19 cellular contexts compared by ENCODE assay signal in genomic region chr20:61757678-61758555, GRCh38.
A peak's percentile ranks its signal among the peaks of the same experiment; 100 is the strongest.
DNase-seq lines count a peak whose midpoint lies in the region; TF ChIP-seq lines count a peak whose summit lies in the region.
"Had no signal": no experiment of that assay in that cellular context is flagged by ENCODE, and none has a peak within 500 bp of the region (broad histone marks: within the 10 kb centered on the region; RNA-seq: fewer than 3 reads in every experiment).

No MANE protein-coding gene starts in this region.

- TF ChIP-seq EP300 in tibial nerve (IDR thresholded peaks at IDR 0.05) = no peak

- H3K27me3 Mint-ChIP-seq in endodermal cell (ENCODE audit: insufficient read depth) (peaks cover 7% of the 10 kb centered on the region), nephron progenitor cell (ENCODE audit: low read depth, poor library complexity) (peaks cover 19% of the 10 kb centered on the region)
- H3K27me3 Mint-ChIP-seq: activated CD4-positive, alpha-beta T cell treated with anti-CD3 and anti-CD28 coated beads, Interleukin-2, amount 10 ng/mL, durations not matched to agents 24 days and 14 days; CD8-positive, alpha-beta memory T cell had no signal

- H3K36me3 Mint-ChIP-seq in endodermal cell (ENCODE audit: low read depth) = no peaks in the 10 kb centered on the region
- no peaks in the 10 kb centered on the region for H3K36me3 Mint-ChIP-seq in nephron progenitor cell (ENCODE audit: low read depth)
- H3K36me3 Mint-ChIP-seq: CD8-positive, alpha-beta memory T cell; stimulated activated effector memory CD8-positive, alpha-beta T cell treated with anti-CD3 and anti-CD28 coated beads, Interleukin-12 subunit alpha, Interleukin-12 subunit beta, amount 100 ng/mL, for 72 hours had no signal

- WGBS in endodermal cell (ENCODE audit: insufficient coverage in 1 of 2, insufficient read length in 1 of 2), 2 experiments = 83 to 92% methylated on average over 19 to 25 of the region's 25 CpGs
- 85 to 87% methylated on average over 24 to 25 of the region's 25 CpGs for WGBS in tibial nerve, 2 donors

- no peak overlapping the region for H3K9ac ChIP-seq in BLaER1 treated with 17β-estradiol and CSF1 and Interleukin-3, amounts not matched to agents 10 nM and 100 nM
- H3K9ac ChIP-seq in endodermal cell (ENCODE audit: extremely low read depth, low read length, poor library complexity, severe bottlenecking) = no peak overlapping the region

- TF ChIP-seq POLR2A in tibial nerve (IDR thresholded peaks at IDR 0.05) = no peak

- H4K20me1 ChIP-seq in BLaER1 treated with 17β-estradiol and CSF1 and Interleukin-3, amounts not matched to agents 10 nM and 100 nM = peaks cover 0 to 34% (median 10%) of the 10 kb centered on the region in 11 experiments; a peak in 12 of 22 replicates

- H3K4me3 Mint-ChIP-seq in endodermal cell (no peak overlapping the region), nephron progenitor cell (no peak overlapping the region)
- H3K4me3 Mint-ChIP-seq: activated CD4-positive, alpha-beta T cell treated with anti-CD3 and anti-CD28 coated beads, Interleukin-2, amount 10 ng/mL, durations not matched to agents 24 days and 14 days; CD8-positive, alpha-beta memory T cell; stimulated activated effector memory CD8-positive, alpha-beta T cell treated with anti-CD3 and anti-CD28 coated beads, Interleukin-12 subunit alpha, Interleukin-12 subunit beta, amount 100 ng/mL, for 72 hours had no signal

- H3K4me1 ChIP-seq in BLaER1 treated with 17β-estradiol and CSF1 and Interleukin-3, amounts not matched to agents 10 nM and 100 nM = peaks cover 40 to 58% (median 49%) of the 10 kb centered on the region in 10 experiments
- H3K4me1 ChIP-seq in endodermal cell (ENCODE audit: control insufficient read depth, insufficient read depth, low read length) (no peaks in the 10 kb centered on the region), tibial nerve (peaks cover 0 to 6% (median 0%) of the 10 kb centered on the region in 4 donors)
- H3K4me1 ChIP-seq: transverse colon had no signal

- H3K9me3 Mint-ChIP-seq in endodermal cell (no peaks in the 10 kb centered on the region), nephron progenitor cell (no peaks in the 10 kb centered on the region)
- H3K9me3 Mint-ChIP-seq: activated CD4-positive, alpha-beta T cell treated with anti-CD3 and anti-CD28 coated beads, Interleukin-2, amount 10 ng/mL, durations not matched to agents 24 days and 14 days; stimulated activated effector memory CD8-positive, alpha-beta T cell treated with anti-CD3 and anti-CD28 coated beads, Interleukin-12 subunit alpha, Interleukin-12 subunit beta, amount 100 ng/mL, for 72 hours had no signal

- 0 out of 22 replicates have a peak, but pooled peaks cover 0 to under 1% (median 0%) of the 10 kb centered on the region in 11 experiments for H3K36me3 ChIP-seq in BLaER1 treated with 17β-estradiol and CSF1 and Interleukin-3, amounts not matched to agents 10 nM and 100 nM
- H3K36me3 ChIP-seq in endodermal cell (ENCODE audit: control insufficient read depth, insufficient read depth, low read length) = no peaks in the 10 kb centered on the region
- H3K36me3 ChIP-seq in tibial nerve = no peaks in the 10 kb centered on the region
- H3K36me3 ChIP-seq: transverse colon had no signal

- TF ChIP-seq CTCF in endodermal cell (conservative IDR thresholded peaks at IDR 0.05) (no peak), nephron progenitor cell (IDR thresholded peaks at IDR 0.05) (no peak), tibial nerve (IDR thresholded peaks at IDR 0.05) (no peak), coronary artery (IDR thresholded peaks at IDR 0.05) (no peak)

- H3K27ac Mint-ChIP-seq in endodermal cell = no peak overlapping the region
- H3K27ac Mint-ChIP-seq in nephron progenitor cell = peak overlapping the region; percentile 61
- H3K27ac Mint-ChIP-seq: activated CD4-positive, alpha-beta T cell treated with anti-CD3 and anti-CD28 coated beads, Interleukin-2, amount 10 ng/mL, durations not matched to agents 24 days and 14 days; CD8-positive, alpha-beta memory T cell; stimulated activated effector memory CD8-positive, alpha-beta T cell treated with anti-CD3 and anti-CD28 coated beads, Interleukin-12 subunit alpha, Interleukin-12 subunit beta, amount 100 ng/mL, for 72 hours had no signal

- H3K9me3 ChIP-seq in BLaER1 treated with 17β-estradiol and CSF1 and Interleukin-3, amounts not matched to agents 10 nM and 100 nM (replicated peaks in 1 of 11) = no peaks in the 10 kb centered on the region
- H3K9me3 ChIP-seq in endodermal cell (ENCODE audit: control insufficient read depth, low read length) = no peaks in the 10 kb centered on the region
- H3K9me3 ChIP-seq in tibial nerve = no peaks in the 10 kb centered on the region
- H3K9me3 ChIP-seq: transverse colon had no signal

- no peaks in the 10 kb centered on the region for H3K27me3 ChIP-seq in BLaER1 treated with 17β-estradiol and CSF1 and Interleukin-3, amounts not matched to agents 10 nM and 100 nM
- no peaks in the 10 kb centered on the region for H3K27me3 ChIP-seq in endodermal cell (ENCODE audit: control insufficient read depth, insufficient read depth, low read length, poor library complexity, severe bottlenecking)
- H3K27me3 ChIP-seq in tibial nerve = no peaks in the 10 kb centered on the region
- H3K27me3 ChIP-seq: transverse colon had no signal

- H3K4me2 ChIP-seq in BLaER1 treated with 17β-estradiol and CSF1 and Interleukin-3, amounts not matched to agents 10 nM and 100 nM = peak overlapping the region; percentile 17 to 59 (median 46); a peak in 21 of 22 replicates
- H3K4me2 ChIP-seq: smooth muscle cell had no signal

- no peak overlapping the region for H3K27ac ChIP-seq in BLaER1 treated with 17β-estradiol and CSF1 and Interleukin-3, amounts not matched to agents 10 nM and 100 nM
- H3K27ac ChIP-seq in endodermal cell (ENCODE audit: low read depth, low read length) (no peak overlapping the region), tibial nerve (no peak overlapping the region), coronary artery (no peak overlapping the region)
- H3K27ac ChIP-seq: transverse colon had no signal

- peaks cover 8% of the 10 kb centered on the region for H3K4me1 Mint-ChIP-seq in endodermal cell
- H3K4me1 Mint-ChIP-seq in nephron progenitor cell = peaks cover 29% of the 10 kb centered on the region
- H3K4me1 Mint-ChIP-seq: activated CD4-positive, alpha-beta T cell treated with anti-CD3 and anti-CD28 coated beads, Interleukin-2, amount 10 ng/mL, durations not matched to agents 24 days and 14 days; CD8-positive, alpha-beta memory T cell; stimulated activated effector memory CD8-positive, alpha-beta T cell treated with anti-CD3 and anti-CD28 coated beads, Interleukin-12 subunit alpha, Interleukin-12 subunit beta, amount 100 ng/mL, for 72 hours had no signal

- H3K4me3 ChIP-seq in BLaER1 treated with 17β-estradiol and CSF1 and Interleukin-3, amounts not matched to agents 10 nM and 100 nM = no peak overlapping the region
- no peak overlapping the region for H3K4me3 ChIP-seq in endodermal cell (ENCODE audit: low read length)
- H3K4me3 ChIP-seq in tibial nerve = no peak overlapping the region
- no peak overlapping the region for H3K4me3 ChIP-seq in coronary artery
- H3K4me3 ChIP-seq: smooth muscle cell, transverse colon had no signal

- DNase-seq in M059J (ENCODE audit: low read depth) = peak; percentile 38
- DNase-seq in endodermal cell = peak; percentile 31
- DNase-seq in nephron progenitor cell = no peak
- DNase-seq in tibial nerve (ENCODE audit: low spot score in 2 of 2) = no peak
- no peak for DNase-seq in NCI-H524 treated with DMSO at 0.1 percent for 48 hours (lab: John Stamatoyannopoulos, UW)
- no peak for DNase-seq in NCI-H1092 treated with DMSO at 0.1 percent for 48 hours (lab: John Stamatoyannopoulos, UW)
- no peak for DNase-seq in coronary artery (ENCODE audit: low spot score)
- DNase-seq: activated CD4-positive, alpha-beta T cell treated with anti-CD3 and anti-CD28 coated beads, Interleukin-2, amount 10 ng/mL, durations not matched to agents 24 days and 14 days; activated naive CD4-positive, alpha-beta T cell treated with anti-CD3 and anti-CD28 coated beads, Interleukin-2, amount 50 U/mL, for 16 hours; activated T-cell treated with anti-CD3 and anti-CD28 coated beads for 4 hours; CD8-positive, alpha-beta memory T cell; central memory CD4-positive, alpha-beta T cell; KG1; NCI-H1436 treated with DMSO at 0.1 percent for 48 hours; occipital lobe; transverse colon had no signal

Comparison
In these comparisons a context has a peak if more than half of its experiments do, and no peak if none do; other contexts are left out.
1. DNase-seq: peak in M059J (single experiment) and endodermal cell (single experiment); none in nephron progenitor cell (single experiment), tibial nerve (0 of 2), NCI-H524 treated with DMSO at 0.1 percent for 48 hours (single experiment), NCI-H1092 treated with DMSO at 0.1 percent for 48 hours (single experiment) and coronary artery (single experiment).